In the genomic region with DNA sequence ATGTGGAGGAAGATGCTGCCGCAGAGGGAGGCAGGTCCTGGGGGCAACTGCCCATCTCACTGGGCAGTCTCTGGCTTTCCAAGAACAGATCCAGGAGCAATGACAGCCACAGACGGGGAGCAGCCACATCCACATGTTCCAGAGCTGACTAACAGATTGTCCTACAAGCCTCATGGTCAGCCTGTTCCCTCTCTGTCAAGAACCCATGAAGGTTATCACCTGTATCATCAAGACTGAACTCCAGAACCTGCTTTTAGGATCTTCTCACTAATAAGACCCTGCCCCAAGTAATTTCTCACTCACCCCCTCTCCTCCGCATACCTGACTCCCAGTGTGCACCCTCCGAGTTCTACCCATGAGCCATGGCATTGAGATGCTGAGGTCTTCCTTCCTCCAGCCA, we compare ENCODE assay signal across 1 cellular context.
TF ChIP-seq lines count a peak whose summit lies in the region.

No MANE protein-coding gene starts in this region.

TF ChIP-seq in IMR-90, 13 proteins besides CTCF, POLR2A, EP300 and RAD21:
- no peak for TF ChIP-seq ELK1 (IDR thresholded peaks at IDR 0.05; ENCODE audit: borderline replicate concordance, low read depth, low read length)
- TF ChIP-seq RCOR1 (IDR thresholded peaks at IDR 0.05; ENCODE audit: insufficient replicate concordance, low read length) = no peak
- no peak for TF ChIP-seq NFE2L2 (IDR thresholded peaks at IDR 0.05; ENCODE audit: low read depth, low read length)
- no peak for TF ChIP-seq MAFK (IDR thresholded peaks at IDR 0.05; ENCODE audit: low read depth, low read length)
- no peak for TF ChIP-seq BHLHE40 (IDR thresholded peaks at IDR 0.05; ENCODE audit: low read depth, low read length)
- no peak for TF ChIP-seq MXI1 (IDR thresholded peaks at IDR 0.05; ENCODE audit: borderline replicate concordance, low read depth, low read length)
- TF ChIP-seq CHD1 (IDR thresholded peaks at IDR 0.05; ENCODE audit: low read depth, low read length) = no peak
- TF ChIP-seq CEBPB (IDR thresholded peaks at IDR 0.05; ENCODE audit: low read depth, low read length) = no peak
- TF ChIP-seq MAZ (IDR thresholded peaks at IDR 0.05; ENCODE audit: borderline replicate concordance, low read depth, low read length) = no peak
- no peak for TF ChIP-seq SMC3 (IDR thresholded peaks at IDR 0.05; ENCODE audit: low read depth, low read length)
- no peak for TF ChIP-seq USF2 (IDR thresholded peaks at IDR 0.05; ENCODE audit: low read depth, low read length)
- TF ChIP-seq FOS (IDR thresholded peaks at IDR 0.05; ENCODE audit: low read depth, low read length) = no peak
- no peak for TF ChIP-seq RFX5 (IDR thresholded peaks at IDR 0.05; ENCODE audit: low read depth, low read length)
